28 cellular contexts compared by ENCODE assay signal in the genomic region with DNA sequence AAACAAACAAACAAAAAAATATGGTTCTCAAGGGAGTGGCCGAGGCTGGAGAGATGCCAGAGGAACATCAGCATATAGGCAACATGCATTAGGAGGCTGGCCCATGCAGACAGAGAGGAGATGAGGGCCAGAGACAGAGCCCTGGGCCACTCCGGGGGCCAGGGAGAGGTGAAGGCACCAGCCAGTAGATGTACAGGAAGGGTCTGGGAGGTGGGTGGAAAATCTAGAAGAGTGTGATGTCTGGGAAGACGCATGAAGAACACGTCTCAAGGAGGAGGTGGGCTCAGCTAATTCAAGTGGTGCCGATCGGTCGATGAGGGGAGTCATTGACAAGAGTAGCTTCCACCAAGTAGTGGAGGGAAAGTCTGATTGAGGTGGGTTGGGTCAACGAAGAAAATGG.
"Had no signal": no experiment of that assay in that cellular context is flagged by ENCODE, and none has a peak within 500 bp of the region (broad histone marks: within the 10 kb centered on the region; RNA-seq: fewer than 3 reads in every experiment).

No MANE protein-coding gene starts in this region.

- H2AFZ ChIP-seq: parathyroid adenoma had no signal

- H3K36me3 Mint-ChIP-seq: naive thymus-derived CD4-positive, alpha-beta T cell; natural killer cell; stimulated activated memory B cell treated with anti-CD40 and anti-IgM and Interleukin-4, amounts not matched to agents 10 μg/mL and 1 μg/mL and 100 μg/mL, for 72 hours; type B pancreatic cell had no signal

- H3K4me3 ChIP-seq: ovary, prostate gland, right lobe of liver, skin epidermis, smooth muscle cell, spleen, suprapubic skin, testis, tibial artery, transverse colon, upper lobe of right lung, uterus had no signal

- H3K4me1 Mint-ChIP-seq: natural killer cell; nephron; stimulated activated memory B cell treated with anti-CD40 and anti-IgM and Interleukin-4, amounts not matched to agents 10 μg/mL and 1 μg/mL and 100 μg/mL, for 72 hours had no signal

- H3K27ac ChIP-seq: ovary, parathyroid adenoma, prostate gland, right lobe of liver, skin epidermis, spleen, suprapubic skin, testis, tibial artery, transverse colon, upper lobe of right lung, uterus had no signal

- ATAC-seq: naive thymus-derived CD4-positive, alpha-beta T cell; natural killer cell; right cardiac atrium; right lobe of liver; stimulated activated memory B cell treated with anti-CD40 and anti-IgM and Interleukin-4, amounts not matched to agents 10 μg/mL and 1 μg/mL and 100 μg/mL, for 72 hours; stimulated activated naive CD8-positive, alpha-beta T cell treated with anti-CD3 and anti-CD28 coated beads, Interleukin-15, Interleukin-2, amounts not matched to agents 100 U/mL and 50 U/mL, for 24 hours; upper lobe of right lung had no signal

- H3K4me1 ChIP-seq: parathyroid adenoma, prostate gland, right lobe of liver, spleen, suprapubic skin, testis, tibial artery, transverse colon, upper lobe of right lung, uterus had no signal

- H3K9me3 Mint-ChIP-seq: natural killer cell; nephron; stimulated activated memory B cell treated with anti-CD40 and anti-IgM and Interleukin-4, amounts not matched to agents 10 μg/mL and 1 μg/mL and 100 μg/mL, for 72 hours had no signal

- H3K4me3 Mint-ChIP-seq: naive thymus-derived CD4-positive, alpha-beta T cell; natural killer cell; nephron; stimulated activated memory B cell treated with anti-CD40 and anti-IgM and Interleukin-4, amounts not matched to agents 10 μg/mL and 1 μg/mL and 100 μg/mL, for 72 hours; type B pancreatic cell had no signal

- H3K36me3 ChIP-seq: ovary, prostate gland, right lobe of liver, spleen, suprapubic skin, tibial artery, transverse colon, upper lobe of right lung, uterus had no signal

- H3K27me3 ChIP-seq: ovary, testis, uterus had no signal

- H3K9ac ChIP-seq: parathyroid adenoma had no signal

- DNase-seq: naive thymus-derived CD4-positive, alpha-beta T cell; natural killer cell; occipital lobe; ovary; right cardiac atrium; right lobe of liver; spleen; stimulated activated CD4-positive, alpha-beta T cell treated with anti-CD3 and anti-CD28 coated beads, Interleukin-12 subunit alpha, Interleukin-12 subunit beta, amount 100 ng/mL, for 4 hours; stimulated activated CD4-positive, alpha-beta T cell treated with anti-CD3 and anti-CD28 coated beads, Interleukin-1b, Interleukin-23, amount 100 ng/mL, for 48 hours; stimulated activated CD4-positive, alpha-beta T cell treated with anti-CD3 and anti-CD28 coated beads, Interleukin-4, amount 100 ng/mL, for 1 hour; stimulated activated CD4-positive, alpha-beta T cell treated with anti-CD3 and anti-CD28 coated beads, Interleukin-4, amount 100 ng/mL, for 4 hours; stimulated activated CD8-positive, alpha-beta memory T cell treated with anti-CD3 and anti-CD28 coated beads, Interleukin-4, amount 100 ng/mL, for 48 hours; stimulated activated naive CD4-positive, alpha-beta T cell; stimulated activated naive CD8-positive, alpha-beta T cell treated with anti-CD3 and anti-CD28 coated beads, Interleukin-15, Interleukin-2, amounts not matched to agents 100 U/mL and 50 U/mL, for 24 hours; substantia nigra; testis; transverse colon; upper lobe of right lung; uterus had no signal

- H3K9me3 ChIP-seq: ovary, prostate gland, right lobe of liver, suprapubic skin, testis, tibial artery, transverse colon, upper lobe of right lung, uterus had no signal

- H3K4me2 ChIP-seq: smooth muscle cell had no signal

- H3K27ac Mint-ChIP-seq: naive thymus-derived CD4-positive, alpha-beta T cell; natural killer cell; nephron; stimulated activated memory B cell treated with anti-CD40 and anti-IgM and Interleukin-4, amounts not matched to agents 10 μg/mL and 1 μg/mL and 100 μg/mL, for 72 hours; type B pancreatic cell had no signal
